In the genomic region with DNA sequence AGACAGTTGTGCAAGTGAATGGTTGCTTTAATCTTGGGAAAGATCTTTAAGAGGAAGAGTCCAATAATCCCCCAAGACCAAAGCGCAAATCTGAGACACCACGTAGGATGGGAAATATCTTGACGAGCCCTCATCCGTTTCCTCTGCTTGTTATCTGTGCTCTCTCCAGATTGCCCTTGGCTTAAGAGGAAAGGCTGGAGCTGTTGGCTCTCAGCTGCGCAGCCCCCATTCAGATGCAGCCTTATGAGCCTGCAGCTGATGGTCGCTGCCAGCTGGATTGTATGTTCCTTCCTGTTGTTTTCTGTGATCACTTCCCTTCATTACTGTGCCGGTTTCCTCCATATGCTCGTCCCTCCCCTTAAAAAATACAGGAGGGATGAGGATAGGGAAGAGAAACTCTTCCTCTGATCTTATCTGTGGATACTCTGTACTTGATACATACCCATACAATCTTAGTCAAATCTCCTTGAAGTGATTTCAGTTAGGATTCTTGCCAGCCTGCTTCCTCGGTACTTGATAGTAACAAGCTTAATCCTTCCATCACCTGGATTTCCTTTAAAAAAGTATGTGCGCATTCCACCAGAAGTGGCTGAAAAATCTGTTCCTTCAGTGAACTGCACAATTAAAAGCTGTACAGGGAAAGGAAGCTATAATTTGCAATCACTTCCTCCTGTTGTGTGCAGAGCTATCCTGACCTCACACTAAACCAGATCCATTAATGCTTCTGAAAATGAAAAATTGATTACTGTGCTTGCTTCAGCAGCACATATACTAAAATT, we compare ENCODE assay signal across 12 cellular contexts. TPM values are rescaled to one million over a fixed set of nuclear protein-coding genes. Genes with fewer than 3 reads are reported as not detected.
DNase-seq lines count a peak whose midpoint lies in the region; ATAC-seq and TF ChIP-seq lines count a peak whose summit lies in the region.
"Had no signal": no experiment of that assay in that cellular context is flagged by ENCODE, and none has a peak within 500 bp of the region (broad histone marks: within the 10 kb centered on the region; RNA-seq: fewer than 3 reads in every experiment).

No MANE protein-coding gene starts in this region.

- DNase-seq in ELR (ENCODE audit: low read depth) (peak; percentile 7), T-helper 17 cell (no peak), cardiac muscle cell (ENCODE audit: low read depth in 1 of 2, low spot score in 1 of 2) (peak; percentile 18 to 80), T1000 (lab: John Stamatoyannopoulos, UW) (no peak)
- no peak for DNase-seq in effector memory CD4-positive, alpha-beta T cell
- DNase-seq: activated gamma-delta T cell; CD4-positive, alpha-beta memory T cell; H7; NCI-H1417 treated with DMSO at 0.1 percent for 48 hours had no signal

- H3K4me1 ChIP-seq in cardiac muscle cell (ENCODE audit: low read depth): peaks cover 24% of the 10 kb centered on the region
- H3K4me1 ChIP-seq in effector memory CD4-positive, alpha-beta T cell (ENCODE audit: control insufficient read depth, insufficient read depth, low read length, poor library complexity, severe bottlenecking): no peaks in the 10 kb centered on the region

- no peak overlapping the region for H3K4me3 ChIP-seq in cardiac muscle cell
- H3K4me3 ChIP-seq in effector memory CD4-positive, alpha-beta T cell (ENCODE audit: insufficient read depth, low read depth, low read length, poor library complexity, severe bottlenecking): no peak overlapping the region

- H3K36me3 Mint-ChIP-seq in T-helper 17 cell (ENCODE audit: low read depth): no peaks in the 10 kb centered on the region
- H3K36me3 Mint-ChIP-seq in nephron (ENCODE audit: low read depth): peaks cover 10% of the 10 kb centered on the region

- H3K9me3 Mint-ChIP-seq in nephron: no peaks in the 10 kb centered on the region
- H3K9me3 Mint-ChIP-seq: CD4-positive, alpha-beta memory T cell had no signal

- no peaks in the 10 kb centered on the region for H3K4me1 Mint-ChIP-seq in T-helper 17 cell
- peaks cover 5% of the 10 kb centered on the region for H3K4me1 Mint-ChIP-seq in nephron

- peak overlapping the region; percentile 53 for H3K27ac Mint-ChIP-seq in T-helper 17 cell
- peak overlapping the region; percentile 4 to 42 (median 19) for H3K27ac Mint-ChIP-seq in nephron

- H3K9me3 ChIP-seq in T-helper 17 cell (ENCODE audit: control insufficient read depth, low read length, poor library complexity, severe bottlenecking) (no peaks in the 10 kb centered on the region), cardiac muscle cell (ENCODE audit: low read depth) (no peaks in the 10 kb centered on the region)
- H3K9me3 ChIP-seq in effector memory CD4-positive, alpha-beta T cell (ENCODE audit: control insufficient read depth, low read length): no peaks in the 10 kb centered on the region

- H3K27me3 ChIP-seq in cardiac muscle cell: no peaks in the 10 kb centered on the region
- H3K27me3 ChIP-seq in effector memory CD4-positive, alpha-beta T cell (replicated peaks; ENCODE audit: control insufficient read depth, insufficient read depth, low read length, poor library complexity, severe bottlenecking): no peaks in the 10 kb centered on the region

- no peak overlapping the region for H3K4me3 Mint-ChIP-seq in T-helper 17 cell
- H3K4me3 Mint-ChIP-seq in nephron: no peak overlapping the region
- H3K4me3 Mint-ChIP-seq: CD4-positive, alpha-beta memory T cell had no signal

- no peak for TF ChIP-seq CTCF in cardiac muscle cell (IDR thresholded peaks at IDR 0.05; ENCODE audit: low read depth, low read length)
- no peak for TF ChIP-seq CTCF in nephron (IDR thresholded peaks at IDR 0.05; ENCODE audit: unreplicated experiment in 3 of 3)

- H3K27me3 Mint-ChIP-seq in T-helper 17 cell: no peaks in the 10 kb centered on the region
- H3K27me3 Mint-ChIP-seq in nephron (ENCODE audit: low read depth): no peaks in the 10 kb centered on the region
- H3K27me3 Mint-ChIP-seq: CD4-positive, alpha-beta memory T cell had no signal

- no peaks in the 10 kb centered on the region for H3K36me3 ChIP-seq in cardiac muscle cell
- H3K36me3 ChIP-seq in effector memory CD4-positive, alpha-beta T cell (ENCODE audit: control insufficient read depth, insufficient read depth, low read length): no peaks in the 10 kb centered on the region

- ATAC-seq in T-helper 17 cell (no peak), GM19324 (IDR thresholded peaks at IDR 0.05; ENCODE audit: low FRiP score, unreplicated experiment) (no peak), HG03095 (IDR thresholded peaks at IDR 0.05; ENCODE audit: unreplicated experiment) (no peak)

- peak overlapping the region; percentile 36 for H3K27ac ChIP-seq in cardiac muscle cell
- H3K27ac ChIP-seq in effector memory CD4-positive, alpha-beta T cell (ENCODE audit: insufficient read depth, low read length, poor library complexity, severe bottlenecking): no peak overlapping the region

RNA-seq across cellular contexts. Expression of gene PWWP2A, which starts 47.5 kb away (rescaled TPM):
- total RNA-seq in T-helper 17 cell: 10 to 100 TPM; 18.0 to 22.6 TPM
- total RNA-seq in cardiac muscle cell: 23.7 and 32.2 TPM in 2 replicates
- 17.9 and 19.9 TPM in 2 replicates for polyA plus RNA-seq in cardiac muscle cell

Comparison
In these comparisons a context has a peak if more than half of its experiments do, and no peak if none do; other contexts are left out.
1. DNase-seq: peak in ELR (single experiment) and cardiac muscle cell (2 of 2); none in T-helper 17 cell (0 of 3), effector memory CD4-positive, alpha-beta T cell (0 of 3) and T1000 (single experiment).